Comparison of ENCODE assay signal across 24 cellular contexts in genomic region chr15:29538110-29538509, GRCh38.
A peak's percentile ranks its signal among the peaks of the same experiment; 100 is the strongest.
DNase-seq lines count a peak whose midpoint lies in the region; ATAC-seq and TF ChIP-seq lines count a peak whose summit lies in the region.
"Had no signal": no experiment of that assay in that cellular context is flagged by ENCODE, and none has a peak within 500 bp of the region (broad histone marks: within the 10 kb centered on the region; RNA-seq: fewer than 3 reads in every experiment).

No MANE protein-coding gene starts in this region.

- H3K36me3 Mint-ChIP-seq in T-cell = no peaks in the 10 kb centered on the region
- H3K36me3 Mint-ChIP-seq: activated CD8-positive, alpha-beta memory T cell treated with anti-CD3 and anti-CD28 coated beads, Interleukin-2, amount 10 ng/mL, durations not matched to agents 7 days and 5 days; activated naive CD4-positive, alpha-beta T cell treated with anti-CD3 and anti-CD28 coated beads, Interleukin-2, amount 50 U/mL, for 24 hours; naive B cell had no signal

- no peaks in the 10 kb centered on the region for H3K27me3 ChIP-seq in colonic mucosa
- H3K27me3 ChIP-seq: foreskin keratinocyte, hepatocyte, vagina had no signal

- POLR2A ChIA-PET in T-cell (lab: Charles Lee) = no interaction called here

- H3K9me3 Mint-ChIP-seq in T-cell = no peaks in the 10 kb centered on the region
- H3K9me3 Mint-ChIP-seq: activated CD4-positive, alpha-beta T cell treated with anti-CD3 and anti-CD28 coated beads, Interleukin-2, amount 10 ng/mL, durations not matched to agents 7 days and 5 days; activated naive CD4-positive, alpha-beta T cell treated with anti-CD3 and anti-CD28 coated beads, Interleukin-2, amount 50 U/mL, for 24 hours had no signal

- no peak overlapping the region for H3K27ac ChIP-seq in colonic mucosa
- H3K27ac ChIP-seq: C4-2B, foreskin keratinocyte, hepatocyte, vagina had no signal

- H3K4me3 Mint-ChIP-seq in T-cell = no peak overlapping the region
- H3K4me3 Mint-ChIP-seq: activated CD4-positive, alpha-beta T cell treated with anti-CD3 and anti-CD28 coated beads, Interleukin-2, amount 10 ng/mL, durations not matched to agents 7 days and 5 days; activated CD8-positive, alpha-beta memory T cell treated with anti-CD3 and anti-CD28 coated beads, Interleukin-2, amount 10 ng/mL, durations not matched to agents 7 days and 5 days; activated naive CD4-positive, alpha-beta T cell treated with anti-CD3 and anti-CD28 coated beads, Interleukin-2, amount 50 U/mL, for 24 hours had no signal

- ATAC-seq in T-cell (replicated peaks in 1 of 4) (no peak), left ventricle myocardium superior (no peak)
- ATAC-seq: activated CD8-positive, alpha-beta memory T cell treated with anti-CD3 and anti-CD28 coated beads, Interleukin-2, amount 10 ng/mL, durations not matched to agents 7 days and 5 days; foreskin keratinocyte; right cardiac atrium had no signal

- no peak for TF ChIP-seq CTCF in colonic mucosa (IDR thresholded peaks at IDR 0.05)

- CTCF ChIA-PET in T-cell (lab: Charles Lee) = no interaction called here

- H3K27ac Mint-ChIP-seq in T-cell = no peak overlapping the region
- H3K27ac Mint-ChIP-seq: activated CD4-positive, alpha-beta T cell treated with anti-CD3 and anti-CD28 coated beads, Interleukin-2, amount 10 ng/mL, durations not matched to agents 7 days and 5 days; activated CD8-positive, alpha-beta memory T cell treated with anti-CD3 and anti-CD28 coated beads, Interleukin-2, amount 10 ng/mL, durations not matched to agents 7 days and 5 days; activated naive CD4-positive, alpha-beta T cell treated with anti-CD3 and anti-CD28 coated beads, Interleukin-2, amount 50 U/mL, for 24 hours; naive B cell had no signal

- peaks cover 12% of the 10 kb centered on the region in 2 donors for H3K27me3 Mint-ChIP-seq in T-cell
- H3K27me3 Mint-ChIP-seq: activated CD8-positive, alpha-beta memory T cell treated with anti-CD3 and anti-CD28 coated beads, Interleukin-2, amount 10 ng/mL, durations not matched to agents 7 days and 5 days had no signal

- H3K4me1 Mint-ChIP-seq in T-cell = no peaks in the 10 kb centered on the region
- H3K4me1 Mint-ChIP-seq: activated CD4-positive, alpha-beta T cell treated with anti-CD3 and anti-CD28 coated beads, Interleukin-2, amount 10 ng/mL, durations not matched to agents 7 days and 5 days; activated CD8-positive, alpha-beta memory T cell treated with anti-CD3 and anti-CD28 coated beads, Interleukin-2, amount 10 ng/mL, durations not matched to agents 7 days and 5 days; activated naive CD4-positive, alpha-beta T cell treated with anti-CD3 and anti-CD28 coated beads, Interleukin-2, amount 50 U/mL, for 24 hours; naive B cell had no signal

- H3K9me3 ChIP-seq in colonic mucosa = no peaks in the 10 kb centered on the region
- H3K9me3 ChIP-seq: vagina had no signal

- intact Hi-C loops in colonic mucosa (cut with DNase I) = no loop called here
- intact Hi-C loops in left ventricle myocardium superior (cut with micrococcal nuclease) = no loop called here

- H3K9ac ChIP-seq in colonic mucosa (ENCODE audit: low read depth in 2 of 2, low read length in 2 of 2) = no peak overlapping the region

- no peaks in the 10 kb centered on the region for H3K4me1 ChIP-seq in colonic mucosa
- H3K4me1 ChIP-seq: foreskin keratinocyte, vagina had no signal

- no peaks in the 10 kb centered on the region for H3K36me3 ChIP-seq in colonic mucosa
- H3K36me3 ChIP-seq: vagina had no signal

- no peak overlapping the region for H3K4me3 ChIP-seq in colonic mucosa
- H3K4me3 ChIP-seq: hepatocyte, vagina had no signal

- DNase-seq in Daoy (ENCODE audit: low read depth) (peak; percentile 27), NCI-H2029 treated with DMSO at 0.1 percent for 48 hours (lab: John Stamatoyannopoulos, UW) (peak; percentile 4), colonic mucosa (peak; percentile 45), myocyte (ENCODE audit: low read depth) (peak; percentile 1), SHP77 (lab: John Stamatoyannopoulos, UW) (no peak), NCI-H1436 (lab: John Stamatoyannopoulos, UW) (no peak), T-cell (no peak), left ventricle myocardium superior (no peak)
- DNase-seq: activated CD4-positive, alpha-beta T cell treated with anti-CD3 and anti-CD28 coated beads, Interleukin-2, amount 10 ng/mL, durations not matched to agents 7 days and 5 days; activated CD8-positive, alpha-beta memory T cell treated with anti-CD3 and anti-CD28 coated beads, Interleukin-2, amount 10 ng/mL, durations not matched to agents 7 days and 5 days; anterior cingulate cortex; central memory CD4-positive, alpha-beta T cell; foreskin keratinocyte; HCEC 1CT; naive B cell; NCI-H146; NCI-H2171; NCI-H774; right cardiac atrium; Right ventricle myocardium superior had no signal

Comparison
In these comparisons a context has a peak if more than half of its experiments do, and no peak if none do; other contexts are left out.
1. DNase-seq: peak in Daoy (single experiment), NCI-H2029 treated with DMSO at 0.1 percent for 48 hours (single experiment), colonic mucosa (single experiment) and myocyte (single experiment); none in SHP77 (0 of 2), NCI-H1436 (single experiment), T-cell (0 of 34) and left ventricle myocardium superior (single experiment).